In genomic region chr1:193569096-193569495, GRCh38 we compare ENCODE assay signal across 20 cellular contexts.
DNase-seq lines count a peak whose midpoint lies in the region; ATAC-seq and TF ChIP-seq lines count a peak whose summit lies in the region.
"Had no signal": no experiment of that assay in that cellular context is flagged by ENCODE, and none has a peak within 500 bp of the region (broad histone marks: within the 10 kb centered on the region; RNA-seq: fewer than 3 reads in every experiment).

No MANE protein-coding gene starts in this region.

- no peaks in the 10 kb centered on the region for H3K27me3 ChIP-seq in cardiac muscle cell
- H3K27me3 ChIP-seq: heart right ventricle, pancreas, sigmoid colon had no signal

- intact Hi-C loops in cardiac septum (cut with DNase I) (no loop called here), Right ventricle myocardium superior (cut with DNase I) (no loop called here)

- CTCF ChIA-PET in T-cell (lab: Charles Lee), result no interaction called here

- ATAC-seq in T-cell (replicated peaks in 1 of 4) (no peak), Right ventricle myocardium superior (ENCODE audit: poor library complexity) (no peak), HG02763 (IDR thresholded peaks at IDR 0.05; ENCODE audit: unreplicated experiment) (no peak)
- no peak for ATAC-seq in central memory CD8-positive, alpha-beta T cell (replicated peaks; ENCODE audit: extremely low read depth, poor library complexity, severe bottlenecking)
- no peak for ATAC-seq in stimulated activated memory B cell treated with anti-CD40 and anti-IgM and Interleukin-4, amounts not matched to agents 10 μg/mL and 1 μg/mL and 100 μg/mL, for 72 hours
- ATAC-seq: HCT116, heart right ventricle, pancreas had no signal

- H3K36me3 Mint-ChIP-seq in T-cell, result peaks cover 16% of the 10 kb centered on the region
- no peaks in the 10 kb centered on the region for H3K36me3 Mint-ChIP-seq in central memory CD8-positive, alpha-beta T cell (ENCODE audit: insufficient read depth)
- peaks cover 6% of the 10 kb centered on the region for H3K36me3 Mint-ChIP-seq in stimulated activated memory B cell treated with anti-CD40 and anti-IgM and Interleukin-4, amounts not matched to agents 10 μg/mL and 1 μg/mL and 100 μg/mL, for 72 hours

- DNase-seq in cardiac muscle cell (ENCODE audit: low read depth in 1 of 2, low spot score in 1 of 2) (peak in 1 of 2 donors; percentile 32), cardiac septum (ENCODE audit: low spot score) (no peak), T-cell (no peak), DMS79 treated with DMSO at 0.1 percent for 48 hours (lab: John Stamatoyannopoulos, UW) (no peak), Right ventricle myocardium superior (no peak)
- no peak for DNase-seq in central memory CD8-positive, alpha-beta T cell (ENCODE audit: low spot score in 2 of 2)
- DNase-seq: Calu3; heart right ventricle; Karpas-422; NCI-H1092; NCI-H2081 treated with DMSO at 0.1 percent for 48 hours; NCI-H526; pancreas; SHP77; sigmoid colon; stimulated activated CD4-positive, alpha-beta T cell treated with anti-CD3 and anti-CD28 coated beads, Interleukin-2, amount 100 ng/mL, for 24 hours; T-helper 9 cell had no signal

- no peak overlapping the region for H3K4me3 ChIP-seq in cardiac muscle cell
- H3K4me3 ChIP-seq: heart right ventricle, pancreas, sigmoid colon had no signal

- no peaks in the 10 kb centered on the region for H3K9me3 ChIP-seq in cardiac muscle cell (ENCODE audit: low read depth)
- H3K9me3 ChIP-seq: pancreas had no signal

- POLR2A ChIA-PET in T-cell (lab: Charles Lee), result no interaction called here

- H3K4me1 ChIP-seq in cardiac muscle cell (ENCODE audit: low read depth), result peaks cover 22% of the 10 kb centered on the region

- no peak for TF ChIP-seq CTCF in cardiac muscle cell (IDR thresholded peaks at IDR 0.05; ENCODE audit: low read depth, low read length)

- no peaks in the 10 kb centered on the region for H3K36me3 ChIP-seq in cardiac muscle cell
- H3K36me3 ChIP-seq: heart right ventricle, pancreas, sigmoid colon had no signal

- no peaks in the 10 kb centered on the region for H3K27me3 Mint-ChIP-seq in T-cell
- H3K27me3 Mint-ChIP-seq in central memory CD8-positive, alpha-beta T cell, result no peaks in the 10 kb centered on the region
- H3K27me3 Mint-ChIP-seq in stimulated activated memory B cell treated with anti-CD40 and anti-IgM and Interleukin-4, amounts not matched to agents 10 μg/mL and 1 μg/mL and 100 μg/mL, for 72 hours, result no peaks in the 10 kb centered on the region

- H3K27ac Mint-ChIP-seq in T-cell, result peak overlapping the region; percentile 73 to 80
- peak overlapping the region; percentile 64 for H3K27ac Mint-ChIP-seq in central memory CD8-positive, alpha-beta T cell (ENCODE audit: low read depth)
- peak overlapping the region; percentile 15 for H3K27ac Mint-ChIP-seq in stimulated activated memory B cell treated with anti-CD40 and anti-IgM and Interleukin-4, amounts not matched to agents 10 μg/mL and 1 μg/mL and 100 μg/mL, for 72 hours

- peak overlapping the region; percentile 75 for H3K27ac ChIP-seq in cardiac muscle cell
- H3K27ac ChIP-seq: heart right ventricle, pancreas, sigmoid colon had no signal

- H3K4me3 Mint-ChIP-seq in T-cell, result peak overlapping the region in 1 of 3 donors; percentile 17
- no peak overlapping the region for H3K4me3 Mint-ChIP-seq in central memory CD8-positive, alpha-beta T cell
- no peak overlapping the region for H3K4me3 Mint-ChIP-seq in stimulated activated memory B cell treated with anti-CD40 and anti-IgM and Interleukin-4, amounts not matched to agents 10 μg/mL and 1 μg/mL and 100 μg/mL, for 72 hours

- H3K9me3 Mint-ChIP-seq in T-cell, result peaks cover 0 to 25% (median 11%) of the 10 kb centered on the region in 3 donors
- H3K9me3 Mint-ChIP-seq in central memory CD8-positive, alpha-beta T cell, result peaks cover 3% of the 10 kb centered on the region
- no peaks in the 10 kb centered on the region for H3K9me3 Mint-ChIP-seq in stimulated activated memory B cell treated with anti-CD40 and anti-IgM and Interleukin-4, amounts not matched to agents 10 μg/mL and 1 μg/mL and 100 μg/mL, for 72 hours

- H3K4me1 Mint-ChIP-seq in T-cell, result peaks cover 25 to 30% (median 27%) of the 10 kb centered on the region in 3 donors
- peaks cover 29% of the 10 kb centered on the region for H3K4me1 Mint-ChIP-seq in central memory CD8-positive, alpha-beta T cell
- H3K4me1 Mint-ChIP-seq in stimulated activated memory B cell treated with anti-CD40 and anti-IgM and Interleukin-4, amounts not matched to agents 10 μg/mL and 1 μg/mL and 100 μg/mL, for 72 hours, result peaks cover 32% of the 10 kb centered on the region

Comparison
In these comparisons a context has a peak if more than half of its experiments do, and no peak if none do; other contexts are left out.
1. H3K27ac Mint-ChIP-seq: peak in every context shown above with its lines; median percentile 76 in T-cell; 64 in central memory CD8-positive, alpha-beta T cell; 15 in stimulated activated memory B cell treated with anti-CD40 and anti-IgM and Interleukin-4, amounts not matched to agents 10 μg/mL and 1 μg/mL and 100 μg/mL, for 72 hours.